Comparison of ENCODE assay signal across 35 cellular contexts in the genomic region with DNA sequence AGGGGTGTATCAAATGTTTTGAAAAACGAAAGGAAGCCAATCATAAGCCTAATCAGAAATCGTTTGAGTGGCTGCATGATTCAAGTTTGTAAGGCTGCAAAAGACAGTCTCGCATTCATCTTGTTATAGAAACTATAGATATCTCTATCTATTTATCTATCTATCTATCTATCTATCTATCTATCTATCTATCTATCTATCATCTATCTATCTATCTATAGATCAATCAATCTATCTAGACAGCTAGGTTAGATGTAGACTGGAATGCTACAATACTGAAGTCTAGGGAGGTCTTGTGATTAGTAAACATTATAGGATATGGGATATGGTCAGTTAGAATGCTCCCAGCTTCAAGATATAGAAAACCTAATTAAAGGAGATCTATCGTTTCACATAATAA.
"Had no signal": no experiment of that assay in that cellular context is flagged by ENCODE, and none has a peak within 500 bp of the region (broad histone marks: within the 10 kb centered on the region; RNA-seq: fewer than 3 reads in every experiment).

No MANE protein-coding gene starts in this region.

- DNase-seq: Karpas-422, Kasumi-1, MG63, MM.1S, MV-4-11, NCI-H1048, NCI-H1092, NCI-H1092 treated with DMSO at 0.1 percent for 48 hours, NCI-H1105, NCI-H1105 treated with DMSO at 0.1 percent for 48 hours, NCI-H1417, NCI-H1417 treated with DMSO at 0.1 percent for 48 hours, NCI-H1436, NCI-H1436 treated with DMSO at 0.1 percent for 48 hours, NCI-H146, NCI-H1694, NCI-H1694 treated with DMSO at 0.1 percent for 48 hours, NCI-H187, NCI-H187 treated with DMSO at 0.1 percent for 48 hours, NCI-H1930, NCI-H2029, NCI-H2029 treated with DMSO at 0.1 percent for 48 hours, NCI-H2081, NCI-H2081 treated with DMSO at 0.1 percent for 48 hours, NCI-H2107, NCI-H2171, NCI-H2171 treated with DMSO at 0.1 percent for 48 hours, NCI-H2227 treated with DMSO at 0.1 percent for 48 hours, NCI-H226, NCI-H345, NCI-H446, NCI-H446 treated with DMSO at 0.1 percent for 48 hours, NCI-H510A, NCI-H510A treated with DMSO at 0.1 percent for 48 hours, NCI-H524 had no signal

- H3K27me3 ChIP-seq: MG63 had no signal

- H3K4me3 ChIP-seq: MG63 had no signal

- H3K36me3 ChIP-seq: MG63 had no signal
